25 cellular contexts compared by ENCODE assay signal in genomic region chr3:148477375-148477774, GRCh38.
"Had no signal": no experiment of that assay in that cellular context is flagged by ENCODE, and none has a peak within 500 bp of the region (broad histone marks: within the 10 kb centered on the region; RNA-seq: fewer than 3 reads in every experiment).

No MANE protein-coding gene starts in this region.

- H3K4me3 ChIP-seq: colonic mucosa, coronary artery, dorsolateral prefrontal cortex, esophagus muscularis mucosa, esophagus squamous epithelium, gastrocnemius medialis, gastroesophageal sphincter, heart left ventricle, heart right ventricle had no signal

- H3K9me3 ChIP-seq: colonic mucosa, esophagus squamous epithelium, gastrocnemius medialis had no signal

- FAIRE-seq: endometrium, endothelial cell of umbilical vein had no signal

- H3K36me3 ChIP-seq: colonic mucosa, esophagus muscularis mucosa, esophagus squamous epithelium, gastrocnemius medialis, gastroesophageal sphincter, heart left ventricle, heart right ventricle had no signal

- DNase-seq: colonic mucosa; cortex of kidney; dermis blood vessel endothelial cell; dorsolateral prefrontal cortex; effector CD8-positive, alpha-beta T cell; effector memory CD4-positive, alpha-beta T cell; effector memory CD8-positive, alpha-beta T cell; endodermal cell; erythroblast; esophagus squamous epithelium; foreskin fibroblast; foreskin keratinocyte; foreskin melanocyte; gastrocnemius medialis; glutamatergic neuron; head of caudate nucleus; heart left ventricle; heart right ventricle had no signal

- H3K4me1 ChIP-seq: colonic mucosa, esophagus muscularis mucosa, esophagus squamous epithelium, foreskin keratinocyte, gastrocnemius medialis, gastroesophageal sphincter, heart left ventricle, heart right ventricle had no signal

- H3K27me3 ChIP-seq: colonic mucosa, esophagus muscularis mucosa, esophagus squamous epithelium, foreskin keratinocyte, gastrocnemius medialis, gastroesophageal sphincter, heart left ventricle, heart right ventricle had no signal

- H3K27ac ChIP-seq: colonic mucosa, coronary artery, dorsolateral prefrontal cortex, epithelial cell of prostate, esophagus muscularis mucosa, esophagus squamous epithelium, foreskin keratinocyte, gastrocnemius medialis, gastroesophageal sphincter, heart left ventricle, heart right ventricle had no signal

- ATAC-seq: effector memory CD8-positive, alpha-beta T cell; esophagus mucosa; foreskin keratinocyte; gastrocnemius medialis; gastroesophageal sphincter; heart left ventricle; heart right ventricle had no signal
